In genomic region chr2:46329803-46330775, GRCh38 we compare ENCODE assay signal across 10 cellular contexts. TPM values are rescaled to one million over a fixed set of nuclear protein-coding genes. Genes with fewer than 3 reads are reported as not detected.
DNase-seq lines count a peak whose midpoint lies in the region; ATAC-seq and TF ChIP-seq lines count a peak whose summit lies in the region.
"Had no signal": no experiment of that assay in that cellular context is flagged by ENCODE, and none has a peak within 500 bp of the region (broad histone marks: within the 10 kb centered on the region; RNA-seq: fewer than 3 reads in every experiment).

No MANE protein-coding gene starts in this region.

- DNase-seq in GM03348 (ENCODE audit: low spot score) (peak; percentile 77), RWPE2 (ENCODE audit: low spot score) (no peak), fibroblast of peridontal ligament (ENCODE audit: extremely low read depth) (peak; percentile 97), sigmoid colon (no peak), progenitor cell of endocrine pancreas (ENCODE audit: low spot score, unreplicated experiment) (no peak), C1 segment of cervical spinal cord (lab: John Stamatoyannopoulos, UW) (no peak), RPMI8226 (no peak)
- DNase-seq: NCI-H510A; stimulated activated CD4-positive, alpha-beta T cell treated with anti-CD3 and anti-CD28 coated beads, Interleukin-4, amount 100 ng/mL, for 4 hours had no signal

- no peaks in the 10 kb centered on the region for H3K9me3 Mint-ChIP-seq in progenitor cell of endocrine pancreas (ENCODE audit: low read depth)

- H3K36me3 Mint-ChIP-seq in progenitor cell of endocrine pancreas (ENCODE audit: insufficient read depth), result no peaks in the 10 kb centered on the region

- peaks cover 34% of the 10 kb centered on the region for H3K27me3 Mint-ChIP-seq in progenitor cell of endocrine pancreas

- H3K27ac ChIP-seq in RWPE2 (ENCODE audit: poor library complexity, severe bottlenecking), result peak overlapping the region; percentile 95
- peak overlapping the region in 3 of 4 donors; percentile 21 to 38 (median 24) for H3K27ac ChIP-seq in sigmoid colon

- WGBS in sigmoid colon, 2 donors, result 75 to 78% methylated on average over 7 of the region's 7 CpGs

- ATAC-seq in RWPE2 (ENCODE audit: low read depth), result peak; percentile 23
- ATAC-seq in HG02571 (IDR thresholded peaks at IDR 0.05; ENCODE audit: unreplicated experiment), result no peak

- intact Hi-C loops in sigmoid colon (cut with DNase I), result no loop called here

- no peak overlapping the region for H3K4me3 ChIP-seq in RWPE2 (ENCODE audit: severe bottlenecking)
- no peak overlapping the region for H3K4me3 ChIP-seq in sigmoid colon

- H3K4me1 ChIP-seq in RWPE2 (ENCODE audit: insufficient read depth, poor library complexity, severe bottlenecking) (peaks cover 86% of the 10 kb centered on the region), sigmoid colon (peaks cover 0 to 66% (median 53%) of the 10 kb centered on the region in 4 donors)

- no peak for TF ChIP-seq EP300 in sigmoid colon (IDR thresholded peaks at IDR 0.05)

- H3K9me3 ChIP-seq in RWPE2 (ENCODE audit: severe bottlenecking) (no peaks in the 10 kb centered on the region), sigmoid colon (no peaks in the 10 kb centered on the region)

- H3K27ac Mint-ChIP-seq in progenitor cell of endocrine pancreas, result no peak overlapping the region

- TF ChIP-seq CTCF in RWPE2 (IDR thresholded peaks at IDR 0.05; ENCODE audit: poor library complexity, severe bottlenecking) (no peak), sigmoid colon (IDR thresholded peaks at IDR 0.05) (no peak), progenitor cell of endocrine pancreas (IDR thresholded peaks at IDR 0.05; ENCODE audit: unreplicated experiment) (no peak)

- no peak for TF ChIP-seq POLR2A in sigmoid colon (IDR thresholded peaks at IDR 0.05)

- H3K36me3 ChIP-seq in RWPE2 (ENCODE audit: low read depth) (no peaks in the 10 kb centered on the region; the same call in 1 of the 2 replicates), sigmoid colon (no peaks in the 10 kb centered on the region)

- H3K4me1 Mint-ChIP-seq in progenitor cell of endocrine pancreas (ENCODE audit: low read depth), result peaks cover 22% of the 10 kb centered on the region

- H3K27me3 ChIP-seq in RWPE2 (ENCODE audit: insufficient read depth, poor library complexity, severe bottlenecking) (no peaks in the 10 kb centered on the region), sigmoid colon (no peaks in the 10 kb centered on the region)

- no peak overlapping the region for H3K4me3 Mint-ChIP-seq in progenitor cell of endocrine pancreas (ENCODE audit: low read depth)

RNA-seq across cellular contexts. Expression of gene EPAS1, which starts 32.9 kb away (rescaled TPM):
- total RNA-seq in sigmoid colon (10 to 100 TPM; 56.8 to 97.8 (median 61.1) TPM), progenitor cell of endocrine pancreas (5.1 and 5.9 TPM in 2 replicates)
- 10 to 100 TPM; 57.8 to 82.8 (median 64.3) TPM for polyA plus RNA-seq in sigmoid colon

Comparison
In these comparisons a context has a peak if more than half of its experiments do, and no peak if none do; other contexts are left out.
1. DNase-seq: peak in GM03348 (single experiment) and fibroblast of peridontal ligament (single experiment); none in RWPE2 (single experiment), sigmoid colon (single experiment), progenitor cell of endocrine pancreas (single experiment), C1 segment of cervical spinal cord (0 of 14) and RPMI8226 (single experiment).